13 cellular contexts compared by ENCODE assay signal in genomic region chr4:153483432-153484418, GRCh38. TPM values are rescaled to one million over a fixed set of nuclear protein-coding genes. Genes with fewer than 3 reads are reported as not detected.
DNase-seq lines count a peak whose midpoint lies in the region; ATAC-seq and TF ChIP-seq lines count a peak whose summit lies in the region.
"Had no signal": no experiment of that assay in that cellular context is flagged by ENCODE, and none has a peak within 500 bp of the region (broad histone marks: within the 10 kb centered on the region; RNA-seq: fewer than 3 reads in every experiment).

No MANE protein-coding gene starts in this region.

- DNase-seq in activated T-cell treated with anti-CD3 and anti-CD28 coated beads, Interleukin-2, amount 50 U/mL, for 24 hours = no peak
- no peak for DNase-seq in activated T-cell treated with anti-CD3 and anti-CD28 coated beads, Interleukin-2, amount 50 U/mL, for 48 hours
- DNase-seq in right atrium auricular region (ENCODE audit: low spot score) (no peak), stomach (no peak), NCI-H82 treated with DMSO at 0.1 percent for 48 hours (lab: John Stamatoyannopoulos, UW; ENCODE audit: unreplicated experiment) (no peak)
- DNase-seq: Peyer's patch had no signal

- H3K27me3 ChIP-seq in right atrium auricular region (no peaks in the 10 kb centered on the region), stomach (no peaks in the 10 kb centered on the region)
- H3K27me3 ChIP-seq: neural progenitor cell, Peyer's patch had no signal

- no peaks in the 10 kb centered on the region for H3K27me3 Mint-ChIP-seq in activated T-cell treated with anti-CD3 and anti-CD28 coated beads, Interleukin-2, amount 50 U/mL, for 24 hours

- no peaks in the 10 kb centered on the region for H3K36me3 ChIP-seq in right atrium auricular region
- H3K36me3 ChIP-seq in stomach = peaks cover 0 to 11% (median 6%) of the 10 kb centered on the region in 4 donors
- H3K36me3 ChIP-seq: neural progenitor cell, Peyer's patch had no signal

- H3K4me3 Mint-ChIP-seq in activated T-cell treated with anti-CD3 and anti-CD28 coated beads, Interleukin-2, amount 50 U/mL, for 24 hours = peak overlapping the region; percentile 59
- H3K4me3 Mint-ChIP-seq: activated T-helper 1 cell treated with anti-CD3 and anti-CD28 coated beads, Interleukin-12 subunit alpha, Interleukin-12 subunit beta, Interleukin-2, Interleukin-4 antibody, amounts not matched to agents 30 ng/mL and 10 ng/mL and 1 ng/mL, durations not matched to agents 14 hours and 24 hours and 36 hours; neural progenitor cell had no signal

- no peak for TF ChIP-seq POLR2A in stomach (IDR thresholded peaks at IDR 0.05)

- peaks cover 43% of the 10 kb centered on the region for H3K36me3 Mint-ChIP-seq in activated T-cell treated with anti-CD3 and anti-CD28 coated beads, Interleukin-2, amount 50 U/mL, for 24 hours (ENCODE audit: low read depth)

- H3K9me3 ChIP-seq in right atrium auricular region (no peaks in the 10 kb centered on the region), stomach (no peaks in the 10 kb centered on the region)
- H3K9me3 ChIP-seq: Peyer's patch had no signal

- H3K4me1 Mint-ChIP-seq in activated T-cell treated with anti-CD3 and anti-CD28 coated beads, Interleukin-2, amount 50 U/mL, for 24 hours (ENCODE audit: low read depth) = peaks cover 82% of the 10 kb centered on the region

- no peaks in the 10 kb centered on the region for H3K9me3 Mint-ChIP-seq in activated T-cell treated with anti-CD3 and anti-CD28 coated beads, Interleukin-2, amount 50 U/mL, for 24 hours
- H3K9me3 Mint-ChIP-seq: activated T-helper 1 cell treated with anti-CD3 and anti-CD28 coated beads, Interleukin-12 subunit alpha, Interleukin-12 subunit beta, Interleukin-2, Interleukin-4 antibody, amounts not matched to agents 30 ng/mL and 10 ng/mL and 1 ng/mL, durations not matched to agents 14 hours and 24 hours and 36 hours; neural progenitor cell had no signal

- peak; percentile 44 for ATAC-seq in SK-N-SH treated with all-trans-retinoic acid at 6 μM for 48 hours
- ATAC-seq in HG03045 (IDR thresholded peaks at IDR 0.05; ENCODE audit: unreplicated experiment) = no peak
- ATAC-seq in HG02759 (IDR thresholded peaks at IDR 0.05; ENCODE audit: unreplicated experiment) = no peak
- ATAC-seq: esophagus mucosa had no signal

- no peak for TF ChIP-seq EP300 in stomach (IDR thresholded peaks at IDR 0.05)

- intact Hi-C loops in stomach (cut with DNase I; ENCODE audit: low total_unique reads) = no loop called here

- H3K4me1 ChIP-seq in right atrium auricular region = peaks cover 0 to 48% of the 10 kb centered on the region in 2 donors
- H3K4me1 ChIP-seq in stomach = peaks cover 25 to 75% (median 46%) of the 10 kb centered on the region in 4 donors

- TF ChIP-seq CTCF in right atrium auricular region (IDR thresholded peaks at IDR 0.05) = no peak
- TF ChIP-seq CTCF in stomach (IDR thresholded peaks at IDR 0.05) = no peak

- H3K4me3 ChIP-seq in right atrium auricular region (peak overlapping the region in 1 of 2 donors; percentile 30), stomach (peak overlapping the region in 2 of 4 donors; percentile 14 to 17)
- H3K4me3 ChIP-seq: neural progenitor cell had no signal

- H3K27ac ChIP-seq in right atrium auricular region = peak overlapping the region; percentile 50 to 77
- H3K27ac ChIP-seq in stomach = peak overlapping the region in 4 of 5 donors; percentile 42 to 77 (median 64)
- H3K27ac ChIP-seq: KMS-11, neural progenitor cell had no signal

- WGBS in stomach, 5 donors = 41 to 59% (median 51%) methylated on average over 10 of the region's 10 CpGs

- H3K27ac Mint-ChIP-seq in activated T-cell treated with anti-CD3 and anti-CD28 coated beads, Interleukin-2, amount 50 U/mL, for 24 hours = peak overlapping the region; percentile 86
- H3K27ac Mint-ChIP-seq: activated T-helper 1 cell treated with anti-CD3 and anti-CD28 coated beads, Interleukin-12 subunit alpha, Interleukin-12 subunit beta, Interleukin-2, Interleukin-4 antibody, amounts not matched to agents 30 ng/mL and 10 ng/mL and 1 ng/mL, durations not matched to agents 14 hours and 24 hours and 36 hours; neural progenitor cell had no signal

TF ChIP-seq in SK-N-SH treated with all-trans-retinoic acid at 6 μM for 48 hours, 23 proteins besides CTCF, POLR2A, EP300 and RAD21:
- TF ChIP-seq ZFP3 (CRISPR knock-in tag; IDR thresholded peaks at IDR 0.05) (no peak), TCF4 (CRISPR knock-in tag; IDR thresholded peaks at IDR 0.05; ENCODE audit: borderline replicate concordance) (no peak), ZC3H10 (CRISPR knock-in tag; IDR thresholded peaks at IDR 0.05) (no peak), BACH2 (CRISPR knock-in tag; IDR thresholded peaks at IDR 0.05; ENCODE audit: borderline replicate concordance) (no peak), TOX (CRISPR knock-in tag; IDR thresholded peaks at IDR 0.05; ENCODE audit: borderline replicate concordance) (no peak), OSR1 (CRISPR knock-in tag; IDR thresholded peaks at IDR 0.05) (no peak), PPARA (CRISPR knock-in tag; IDR thresholded peaks at IDR 0.05; ENCODE audit: borderline replicate concordance) (no peak), ISL1 (CRISPR knock-in tag; IDR thresholded peaks at IDR 0.05) (no peak)

RNA-seq across cellular contexts. Expression of gene TMEM131L, which starts 17.6 kb away (rescaled TPM):
- 10 to 100 TPM; 10.9 to 15.4 TPM for total RNA-seq in right atrium auricular region
- 10 to 100 TPM; 12.9 to 40.0 (median 19.1) TPM for total RNA-seq in stomach
- 1 to 10 TPM; 2.4 to 4.4 (median 2.7) TPM for polyA plus RNA-seq in stomach
